ENCODE assay signal across 24 cellular contexts in genomic region chr12:70657621-70658286, GRCh38. TPM values are rescaled to one million over a fixed set of nuclear protein-coding genes. Genes with fewer than 3 reads are reported as not detected.
A peak's percentile ranks its signal among the peaks of the same experiment; 100 is the strongest.
DNase-seq lines count a peak whose midpoint lies in the region; ATAC-seq, FAIRE-seq and TF ChIP-seq lines count a peak whose summit lies in the region.
"Had no signal": no experiment of that assay in that cellular context is flagged by ENCODE, and none has a peak within 500 bp of the region (broad histone marks: within the 10 kb centered on the region; RNA-seq: fewer than 3 reads in every experiment).

No MANE protein-coding gene starts in this region.

- peaks cover 9% of the 10 kb centered on the region for H3K4me1 Mint-ChIP-seq in GM23338

- CTCF ChIA-PET in GM12878 (lab: Yijun Ruan, JAX), result interaction anchor here (1.1 kb wide), 1 partner anchor 76 kb away, joined by 3 read pairs; no protein-coding TSS in a partner anchor

- DNase-seq in GM23338 (ENCODE audit: low spot score), result no peak
- DNase-seq in GM12878 (ENCODE audit: low read depth, low spot score), result no peak
- DNase-seq in inferior parietal cortex (ENCODE audit: extremely low spot score), result peak; percentile 72
- DNase-seq in osteoblast (ENCODE audit: insufficient read length, low spot score, missing footprints), result no peak
- DNase-seq in NCI-H524 treated with DMSO at 0.1 percent for 48 hours (lab: John Stamatoyannopoulos, UW), result no peak
- DNase-seq in HuH-7 (ENCODE audit: low spot score), result no peak
- DNase-seq: Caco-2; CD4-positive, CD25-positive, alpha-beta regulatory T cell; CD8-positive, alpha-beta T cell; DMS 273 treated with DMSO at 0.1 percent for 48 hours; DMS79; GDM1; GM23248; H9 had no signal

- H3K27ac ChIP-seq in GM23338 (ENCODE audit: low read depth) (no peak overlapping the region), GM12878 (ENCODE audit: control insufficient read depth, insufficient read depth) (no peak overlapping the region), osteoblast (ENCODE audit: low read depth, low read length) (no peak overlapping the region)
- H3K27ac ChIP-seq: BLaER1, C4-2B, GM23248 had no signal

- FAIRE-seq in GM12878 (lab: Jason Lieb, UNC), result peak; percentile 23
- FAIRE-seq: D721Med, GM12891, GM18507 had no signal

- no peaks in the 10 kb centered on the region for H3K36me3 Mint-ChIP-seq in GM23338 (ENCODE audit: low read depth)
- H3K36me3 Mint-ChIP-seq: CD4-positive, CD25-positive, alpha-beta regulatory T cell; CD8-positive, alpha-beta T cell had no signal

- H3K9ac ChIP-seq in GM12878 (ENCODE audit: control insufficient read depth, insufficient read depth, low read length), result no peak overlapping the region
- H3K9ac ChIP-seq: BLaER1, GM23248 had no signal

- TF ChIP-seq CTCF in GM23338 (conservative IDR thresholded peaks at IDR 0.05; ENCODE audit: low read depth in 2 of 2), result no peak
- no peak for TF ChIP-seq CTCF in GM12878 (IDR thresholded peaks at IDR 0.05 in 2 of 3, conservative IDR thresholded peaks at IDR 0.05 in 1 of 3; ENCODE audit: control insufficient read depth in 2 of 3, extremely low read depth in 1 of 3, insufficient read depth in 1 of 3, low read depth in 3 of 3, low read length in 3 of 3)
- no peak for TF ChIP-seq CTCF in osteoblast (IDR thresholded peaks at IDR 0.05; ENCODE audit: extremely low read depth, low read depth, low read length)

- no peaks in the 10 kb centered on the region for H3K27me3 Mint-ChIP-seq in GM23338 (ENCODE audit: insufficient read depth, low read depth, poor library complexity)
- H3K27me3 Mint-ChIP-seq: B cell; CD4-positive, CD25-positive, alpha-beta regulatory T cell had no signal

- BruUV-seq in GM12878 (replicated peaks; lab: Mats Ljungman, UMichigan), result no TSS peak

- SMC1A ChIA-PET in GM12878 (lab: Charles Lee; ENCODE audit: uncharacterized antibody, unreplicated experiment), result interaction anchor here (1.0 kb wide), 1 partner anchor 9 kb away, joined by 3 read pairs; no protein-coding TSS in a partner anchor

- TF ChIP-seq RAD21 in GM12878 (IDR thresholded peaks at IDR 0.05; ENCODE audit: insufficient read depth, low read depth, low read length), result no peak

- no peak for ATAC-seq in GM23338
- ATAC-seq in GM12878, result no peak
- ATAC-seq in GM19463 (IDR thresholded peaks at IDR 0.05; ENCODE audit: unreplicated experiment), result no peak
- ATAC-seq in HG03457 (IDR thresholded peaks at IDR 0.05; ENCODE audit: unreplicated experiment), result no peak
- ATAC-seq: CD8-positive, alpha-beta T cell; HCT116 had no signal

- H3K4me1 ChIP-seq in GM23338 (ENCODE audit: insufficient read depth), result peaks cover 17% of the 10 kb centered on the region
- no peaks in the 10 kb centered on the region for H3K4me1 ChIP-seq in GM12878 (ENCODE audit: control insufficient read depth, insufficient read depth, low read length)
- peaks cover 15% of the 10 kb centered on the region for H3K4me1 ChIP-seq in osteoblast (ENCODE audit: insufficient read depth, low read length)
- H3K4me1 ChIP-seq: Caco-2 had no signal

- H3K36me3 ChIP-seq in GM23338 (ENCODE audit: insufficient read depth) (no peaks in the 10 kb centered on the region), GM12878 (ENCODE audit: control insufficient read depth in 2 of 2, insufficient read depth in 2 of 2, low read length in 1 of 2) (no peaks in the 10 kb centered on the region), osteoblast (ENCODE audit: insufficient read depth, low read length) (no peaks in the 10 kb centered on the region)
- H3K36me3 ChIP-seq: BLaER1 had no signal

- intact Hi-C loops in GM12878 (cut with micrococcal nuclease; ENCODE audit: unreplicated experiment), result no loop called here

- H3K4me3 Mint-ChIP-seq in GM23338, result no peak overlapping the region
- H3K4me3 Mint-ChIP-seq: B cell; CD4-positive, CD25-positive, alpha-beta regulatory T cell; CD8-positive, alpha-beta T cell; H9 had no signal

- H3K27me3 ChIP-seq in GM23338 (ENCODE audit: insufficient read depth) (no peaks in the 10 kb centered on the region), GM12878 (replicated peaks in 1 of 2; ENCODE audit: control insufficient read depth in 2 of 2, insufficient read depth in 2 of 2, low read length in 1 of 2) (no peaks in the 10 kb centered on the region), osteoblast (ENCODE audit: insufficient read depth, low read length) (no peaks in the 10 kb centered on the region)
- H3K27me3 ChIP-seq: BLaER1 had no signal

- no peak overlapping the region for H3K4me2 ChIP-seq in GM23338
- H3K4me2 ChIP-seq in GM12878 (ENCODE audit: control insufficient read depth, insufficient read depth), result no peak overlapping the region
- H3K4me2 ChIP-seq in osteoblast (ENCODE audit: insufficient read depth, low read length), result no peak overlapping the region
- H3K4me2 ChIP-seq: BLaER1 had no signal

- WGBS in GM12878 (ENCODE audit: insufficient coverage, insufficient replicate concordance, low lambda C conversion rate, missing lambda C conversion rate), result 49% methylated on average over 4 of the region's 4 CpGs

- H3K9me3 ChIP-seq in GM12878 (replicated peaks; ENCODE audit: control insufficient read depth, insufficient read depth, low read length) (no peaks in the 10 kb centered on the region), osteoblast (ENCODE audit: low read depth, low read length) (no peaks in the 10 kb centered on the region)
- H3K9me3 ChIP-seq: BLaER1, Caco-2 had no signal

- no peak for TF ChIP-seq POLR2A in GM12878 (IDR thresholded peaks at IDR 0.05; ENCODE audit: low read depth, low read length)

- in situ Hi-C loops in GM12878 (cut with MboI), result no loop called here

- H3F3A ChIP-seq in GM23338 (replicated peaks; ENCODE audit: low read depth), result no peaks in the 10 kb centered on the region

- H3K79me2 ChIP-seq in GM23338 (replicated peaks; ENCODE audit: insufficient read depth) (no peaks in the 10 kb centered on the region), GM12878 (ENCODE audit: control insufficient read depth, insufficient read depth, low read length) (no peaks in the 10 kb centered on the region), osteoblast (ENCODE audit: insufficient read depth, low read length) (no peaks in the 10 kb centered on the region)

- no peak overlapping the region for H3K27ac Mint-ChIP-seq in GM23338
- H3K27ac Mint-ChIP-seq: B cell; CD8-positive, alpha-beta T cell; H9 had no signal

- POLR2A ChIA-PET in GM12878 (lab: Charles Lee), result interaction anchor here (0.7 kb wide), 1 partner anchor 22 kb away, joined by 3 read pairs; no protein-coding TSS in a partner anchor

- H2AFZ ChIP-seq in GM23338, result peak overlapping the region; percentile 44; the same call in 1 of the 2 replicates
- no peak overlapping the region for H2AFZ ChIP-seq in GM12878 (ENCODE audit: control insufficient read depth, low read depth, low read length)
- H2AFZ ChIP-seq in osteoblast (ENCODE audit: low read length), result peak overlapping the region; percentile 18
- H2AFZ ChIP-seq: GM23248 had no signal

- no peak for TF ChIP-seq EP300 in GM12878 (IDR thresholded peaks at IDR 0.05; ENCODE audit: borderline replicate concordance in 1 of 2, control insufficient read depth in 1 of 2, low read depth in 2 of 2, low read length in 2 of 2)

- H4K20me1 ChIP-seq in GM23338 (replicated peaks; ENCODE audit: insufficient read depth) (no peaks in the 10 kb centered on the region), GM12878 (ENCODE audit: control insufficient read depth, insufficient read depth) (no peaks in the 10 kb centered on the region), osteoblast (ENCODE audit: insufficient read depth, low read length) (no peaks in the 10 kb centered on the region)
- H4K20me1 ChIP-seq: BLaER1 had no signal

- no peaks in the 10 kb centered on the region for H3K9me3 Mint-ChIP-seq in GM23338
- H3K9me3 Mint-ChIP-seq: CD8-positive, alpha-beta T cell; H9 had no signal

- H3K4me3 ChIP-seq in GM23338 (no peak overlapping the region), GM12878 (no peak overlapping the region), osteoblast (ENCODE audit: insufficient read depth, low read length) (no peak overlapping the region)
- H3K4me3 ChIP-seq: BLaER1, GM23248 had no signal

- RAD21 ChIA-PET in GM12878 (lab: Charles Lee; ENCODE audit: unreplicated experiment), result no interaction called here

- H3K9me2 ChIP-seq in GM23338 (ENCODE audit: insufficient read depth), result 0 out of 2 replicates have a peak, but pooled peaks cover 3% of the 10 kb centered on the region

TF ChIP-seq in GM12878, 131 proteins besides CTCF, POLR2A, EP300 and RAD21 (continues in another document):
- TF ChIP-seq GABPA (IDR thresholded peaks at IDR 0.05; ENCODE audit: low read depth) (no peak), SIX5 (IDR thresholded peaks at IDR 0.05; ENCODE audit: low read depth, low read length, severe bottlenecking) (no peak)

RNA-seq across cellular contexts. Expression of gene PTPRB, which starts 20.5 kb away (rescaled TPM):
- 1.3 and 1.7 TPM in 2 replicates for total RNA-seq in GM23338 (2014; rRNA removed; shearing (Covaris generic))
- polyA plus RNA-seq in GM23338 (2016; fragmentation: Nextera tagmentation; extraction: Ambion mirVana) (0.13 and 0.24 TPM in 2 replicates), GM12878 (2011; rRNA removed) (0.33 and 0.35 TPM in 2 replicates), GM12878 (2014; fragmentation: Illumina TruSeq; extraction: Trizol) (0.03 TPM in 1 of 2 replicates, not detected in the other), GM12878 (2014; fragmentation: Nextera tagmentation; extraction: Ambion mirVana) (under 1 TPM; 0.04 to 0.05 TPM), GM12878 (2014; rRNA removed) (0.05 TPM in 1 of 2 replicates, not detected in the other), GM12878 (2016; fragmentation: Nextera tagmentation; extraction: Ambion mirVana) (under 1 TPM; 0.13 to 0.29 TPM)
- total RNA-seq in GM12878 (2013; cell fraction: nucleolus; rRNA removed), result 3.1 and 4.0 TPM in 2 replicates
- total RNA-seq in GM12878 (2014; rRNA removed) (0.06 and 0.11 TPM in 2 replicates), GM12878 (2014; rRNA removed; fragmentation: Illumina TruSeq; extraction: Trizol) (0.04 and 0.28 TPM in 2 replicates), GM12878 (2021) (0.10 and 0.37 TPM in 2 replicates), osteoblast (0.29 and 1.1 TPM in 2 replicates)
- 0.07 TPM for polyA plus RNA-seq in GM12878 (2011; ENCODE audit: low read depth)
- polyA plus RNA-seq in GM12878 (2011; cell fraction: cytosol; rRNA removed), result 0.13 and 0.18 TPM in 2 replicates
- 0.79 and 0.94 TPM in 2 replicates for polyA plus RNA-seq in GM12878 (2011; cell fraction: nucleus; rRNA removed)
- 0.18 and 0.20 TPM in 2 replicates for polyA plus RNA-seq in GM12878 (2012)
- 0.88 and 0.98 TPM in 2 replicates for polyA minus RNA-seq in GM12878 (2011; rRNA and poly(A)+ RNA removed)
- polyA minus RNA-seq in GM12878 (2011; cell fraction: cytosol; rRNA and poly(A)+ RNA removed), result 0.10 TPM in 1 of 2 replicates, not detected in the other
- polyA minus RNA-seq in GM12878 (2011; cell fraction: nucleus; rRNA and poly(A)+ RNA removed), result 2.4 and 2.8 TPM in 2 replicates
- total RNA-seq: A673; B cell; CD4-positive, CD25-positive, alpha-beta regulatory T cell; CD8-positive, alpha-beta T cell had no signal
- polyA plus RNA-seq: CD4-positive, CD25-positive, alpha-beta regulatory T cell had no signal
